25 cellular contexts compared by ENCODE assay signal in the genomic region with DNA sequence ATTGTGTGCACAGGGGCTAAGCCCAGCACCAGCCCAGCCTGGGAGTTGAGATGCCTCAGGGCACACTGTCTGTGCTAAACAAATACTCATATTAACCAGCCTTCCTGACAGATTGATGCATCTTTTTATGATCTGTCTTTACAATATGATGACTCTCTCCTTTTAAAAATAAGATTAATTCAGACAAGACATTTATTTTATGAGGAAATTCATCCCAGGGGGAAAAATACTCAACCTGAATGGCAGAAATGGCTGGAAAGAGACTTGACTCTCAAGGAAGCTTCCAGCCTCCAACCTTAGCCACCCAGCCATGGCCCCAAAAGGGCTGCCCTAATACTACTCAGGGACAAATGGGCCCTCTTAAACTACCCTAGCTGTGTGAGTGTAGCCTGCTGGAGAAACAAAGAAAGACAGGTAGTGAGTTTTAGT. TPM values are rescaled to one million over a fixed set of nuclear protein-coding genes. Genes with fewer than 3 reads are reported as not detected.
DNase-seq lines count a peak whose midpoint lies in the region; ATAC-seq, FAIRE-seq and TF ChIP-seq lines count a peak whose summit lies in the region.
"Had no signal": no experiment of that assay in that cellular context is flagged by ENCODE, and none has a peak within 500 bp of the region (broad histone marks: within the 10 kb centered on the region; RNA-seq: fewer than 3 reads in every experiment).

No MANE protein-coding gene starts in this region.

- TF ChIP-seq POLR2A in K562 (conservative IDR thresholded peaks at IDR 0.05) (no peak), thyroid gland (IDR thresholded peaks at IDR 0.05) (no peak)

- peaks cover 3% of the 10 kb centered on the region for H3K9me1 ChIP-seq in K562 (ENCODE audit: control insufficient read depth, insufficient read depth, low read length)

- TF ChIP-seq RAD21 in K562 (CRISPR knock-in tag; conservative IDR thresholded peaks at IDR 0.05 in 1 of 2, IDR thresholded peaks at IDR 0.05 in 1 of 2) = no peak

- in situ Hi-C loops in K562 (cut with MboI) = no loop called here

- H3K4me2 ChIP-seq in Loucy (ENCODE audit: low read depth, low read length, poor library complexity, severe bottlenecking) = no peak overlapping the region
- no peak overlapping the region for H3K4me2 ChIP-seq in K562 (ENCODE audit: insufficient read depth, low read length)
- no peak overlapping the region for H3K4me2 ChIP-seq in osteoblast (ENCODE audit: insufficient read depth, low read length)

- no TSS peak for BruUV-seq in K562 (replicated peaks; lab: Mats Ljungman, UMichigan)

- no peaks in the 10 kb centered on the region for H3K9me3 ChIP-seq in Loucy (ENCODE audit: insufficient read depth, low read depth, low read length)
- H3K9me3 ChIP-seq in K562 (replicated peaks; ENCODE audit: control insufficient read depth, insufficient read depth, low read depth, low read length) = no peaks in the 10 kb centered on the region
- H3K9me3 ChIP-seq in osteoblast (ENCODE audit: low read depth, low read length) = no peaks in the 10 kb centered on the region
- H3K9me3 ChIP-seq in upper lobe of right lung = no peaks in the 10 kb centered on the region
- no peaks in the 10 kb centered on the region for H3K9me3 ChIP-seq in thyroid gland
- H3K9me3 ChIP-seq: adrenal gland, breast epithelium, MG63, neutrophil, stomach had no signal

- H3K9me2 ChIP-seq in Loucy (replicated peaks; ENCODE audit: low read depth, low read length) = no peaks in the 10 kb centered on the region

- H3K36me3 ChIP-seq in Loucy (ENCODE audit: insufficient read depth, low read length) (no peaks in the 10 kb centered on the region), K562 (ENCODE audit: control insufficient read depth, insufficient read depth, low read length) (no peaks in the 10 kb centered on the region), osteoblast (ENCODE audit: insufficient read depth, low read length) (no peaks in the 10 kb centered on the region), upper lobe of right lung (no peaks in the 10 kb centered on the region), thyroid gland (no peaks in the 10 kb centered on the region)
- H3K36me3 ChIP-seq: adrenal gland, breast epithelium, MG63, neutrophil, stomach had no signal

- TF ChIP-seq CTCF in Loucy (conservative IDR thresholded peaks at IDR 0.05; ENCODE audit: low read length) (peak; percentile 33), K562 (IDR thresholded peaks at IDR 0.05 in 2 of 3, conservative IDR thresholded peaks at IDR 0.05 in 1 of 3; ENCODE audit: insufficient read depth in 2 of 3, low read depth in 1 of 3, low read length in 3 of 3) (peak in 1 of 3 experiments; percentile 4; a peak in 1 of 6 replicates), osteoblast (IDR thresholded peaks at IDR 0.05; ENCODE audit: extremely low read depth, low read depth, low read length) (peak; percentile 15), upper lobe of right lung (IDR thresholded peaks at IDR 0.05) (no peak), thyroid gland (IDR thresholded peaks at IDR 0.05) (no peak)

- no peak for TF ChIP-seq EP300 in K562 (IDR thresholded peaks at IDR 0.05; ENCODE audit: low read length)

- FAIRE-seq in K562 (lab: Jason Lieb, UNC) = no peak
- FAIRE-seq: TTC549 had no signal

- H3K4me1 ChIP-seq in Loucy (ENCODE audit: insufficient read depth, low read length, poor library complexity, severe bottlenecking) = no peaks in the 10 kb centered on the region
- peaks cover 0 to 2% of the 10 kb centered on the region in 2 experiments; a peak in 2 of 5 replicates for H3K4me1 ChIP-seq in K562 (replicated peaks in 1 of 2; ENCODE audit: control insufficient read depth in 2 of 2, insufficient read depth in 2 of 2, low read length in 2 of 2)
- no peaks in the 10 kb centered on the region for H3K4me1 ChIP-seq in osteoblast (ENCODE audit: insufficient read depth, low read length)
- H3K4me1 ChIP-seq in upper lobe of right lung = peaks cover 12% of the 10 kb centered on the region
- H3K4me1 ChIP-seq in thyroid gland = no peaks in the 10 kb centered on the region

- no peaks in the 10 kb centered on the region for H3F3A ChIP-seq in Loucy (ENCODE audit: low read depth)

- H3K9ac ChIP-seq in Loucy (ENCODE audit: low read depth, low read length, poor library complexity, severe bottlenecking) = no peak overlapping the region
- H3K9ac ChIP-seq in K562 (ENCODE audit: insufficient read depth in 1 of 2, low read depth in 2 of 2, low read length in 2 of 2) = no peak overlapping the region

- H3K4me3 ChIP-seq in Loucy (ENCODE audit: low read length, poor library complexity, severe bottlenecking) (no peak overlapping the region), K562 (no peak overlapping the region), osteoblast (ENCODE audit: insufficient read depth, low read length) (no peak overlapping the region), upper lobe of right lung (no peak overlapping the region), thyroid gland (replicated peaks in 1 of 3) (no peak overlapping the region)
- H3K4me3 ChIP-seq: adrenal gland, breast epithelium, MG63, stomach had no signal

- H4K20me1 ChIP-seq in Loucy (ENCODE audit: insufficient read depth, low read length, poor library complexity, severe bottlenecking) (no peaks in the 10 kb centered on the region), K562 (replicated peaks; ENCODE audit: control insufficient read depth, insufficient read depth, low read length) (peaks cover 4% of the 10 kb centered on the region; the same call in 1 of the 2 replicates), osteoblast (ENCODE audit: insufficient read depth, low read length) (no peaks in the 10 kb centered on the region)

- no peaks in the 10 kb centered on the region for H3K79me2 ChIP-seq in Loucy (ENCODE audit: insufficient read depth, low read length)
- H3K79me2 ChIP-seq in K562 (ENCODE audit: control insufficient read depth, insufficient read depth, low read length) = no peaks in the 10 kb centered on the region
- no peaks in the 10 kb centered on the region for H3K79me2 ChIP-seq in osteoblast (ENCODE audit: insufficient read depth, low read length)

- H3K27me3 ChIP-seq in Loucy (ENCODE audit: insufficient read depth, low read length, poor library complexity, severe bottlenecking) (no peaks in the 10 kb centered on the region), K562 (ENCODE audit: control insufficient read depth in 2 of 2, insufficient read depth in 2 of 2, low read length in 2 of 2) (peaks cover 0 to 32% of the 10 kb centered on the region in 2 experiments; a peak in 3 of 5 replicates), osteoblast (ENCODE audit: insufficient read depth, low read length) (peaks cover 13% of the 10 kb centered on the region), upper lobe of right lung (no peaks in the 10 kb centered on the region), thyroid gland (no peaks in the 10 kb centered on the region)
- H3K27me3 ChIP-seq: adrenal gland, breast epithelium, MG63 had no signal

- DNase-seq in NCI-H146 (lab: John Stamatoyannopoulos, UW) (peak; percentile 29), NCI-H146 treated with DMSO at 0.1 percent for 48 hours (lab: John Stamatoyannopoulos, UW; ENCODE audit: unreplicated experiment) (no peak), K562 (ENCODE audit: extremely low read depth in 1 of 4, low spot score in 3 of 4) (no peak), osteoblast (ENCODE audit: insufficient read length, low spot score, missing footprints) (no peak), mesenteric fat pad (ENCODE audit: low spot score) (no peak), upper lobe of right lung (no peak), thyroid gland (no peak)
- DNase-seq: 8988T; activated CD4-positive, alpha-beta T cell treated with anti-CD3 and anti-CD28 coated beads, Interleukin-2, amount 10 ng/mL, durations not matched to agents 7 days and 5 days; adrenal gland; cortex of kidney; immature natural killer cell; left ventricle myocardium superior; MG63; NCI-H1930; NCI-H345; NK-92 treated with Interleukin-12 subunit alpha and Interleukin-12 subunit beta, amount 100 ng/mL, for 24 hours; stomach had no signal

- intact Hi-C loops in K562 (cut with micrococcal nuclease) (no loop called here), upper lobe of right lung (cut with DNase I) (loop anchor here (5.0 kb wide), 1 partner anchor 326 kb away; no protein-coding TSS in a partner anchor), thyroid gland (cut with DNase I) (no loop called here)

- CTCF ChIA-PET in K562 (lab: Yijun Ruan, JAX; ENCODE audit: low intra/inter-chr PET ratio) = interaction anchor here (3.9 kb wide), 1 partner anchor 164 kb away, joined by 20 read pairs; no protein-coding TSS in a partner anchor

- H3K27ac ChIP-seq in K562 (ENCODE audit: extremely low read depth, low read depth, low read length) (no peak overlapping the region), osteoblast (ENCODE audit: low read depth, low read length) (no peak overlapping the region), upper lobe of right lung (no peak overlapping the region), thyroid gland (no peak overlapping the region)
- H3K27ac ChIP-seq: adrenal gland, breast epithelium, neutrophil had no signal

- H2AFZ ChIP-seq in Loucy (ENCODE audit: low read length) (no peak overlapping the region), K562 (ENCODE audit: low read depth, low read length) (no peak overlapping the region), osteoblast (ENCODE audit: low read length) (no peak overlapping the region)

- ATAC-seq in K562 (peak; percentile 56; the same call in 2 of the 3 replicates), upper lobe of right lung (no peak)
- ATAC-seq: left ventricle myocardium superior had no signal

- POLR2A ChIA-PET in K562 (lab: Yijun Ruan, JAX) = interaction anchor here (0.7 kb wide), 2 partner anchors 25 to 192 kb away, joined by 3 to 4 read pairs; no protein-coding TSS in a partner anchor

RNA-seq across cellular contexts. Expression of gene NOX5, which starts 46.9 kb away (rescaled TPM):
- total RNA-seq in K562 (2011; cell fraction: chromatin; rRNA removed; ENCODE audit: low replicate concordance) = 0.14 and 0.16 TPM in 2 replicates
- under 0.01 TPM in 2 replicates for total RNA-seq in K562 (2011; cell fraction: nucleolus; rRNA removed)
- 0.07 and 0.23 TPM in 2 replicates for total RNA-seq in K562 (2011; cell fraction: nucleoplasm; rRNA removed)
- total RNA-seq in K562 (2014; rRNA removed) (not detected in 2 replicates), K562 (2014; rRNA removed; fragmentation: Illumina TruSeq; extraction: Trizol) (not detected in 2 replicates), K562 (2015; rRNA removed; fragmentation: Illumina TruSeq; extraction: Trizol) (not detected in 2 replicates), K562 (2021) (not detected in 2 replicates), osteoblast (0.29 and 0.36 TPM in 2 replicates), mesenteric fat pad (0.19 TPM), upper lobe of right lung (0.14 TPM), thyroid gland (under 1 TPM; 0.22 to 0.88 (median 0.50) TPM)
- polyA plus RNA-seq in K562 (2011; rRNA removed) (0.01 and 0.03 TPM in 2 replicates), K562 (2014; fragmentation: Illumina TruSeq; extraction: Trizol) (not detected in 2 replicates), K562 (2014; fragmentation: Nextera tagmentation; extraction: Ambion mirVana) (not detected), K562 (2014; rRNA removed) (not detected in 2 replicates)
- polyA plus RNA-seq in K562 (2011; cell fraction: cytosol; rRNA removed) = 0.04 TPM in 1 of 2 replicates, not detected in the other
- polyA plus RNA-seq in K562 (2011; cell fraction: nucleus; rRNA removed) = 0.13 and 0.34 TPM in 2 replicates
- polyA plus RNA-seq in K562 (2012) = 0.01 and 0.03 TPM in 2 replicates
- 0.04 TPM in 1 of 2 replicates, not detected in the other for polyA minus RNA-seq in K562 (2011; rRNA and poly(A)+ RNA removed)
- not detected in 2 replicates for polyA minus RNA-seq in K562 (2011; cell fraction: cytosol; rRNA and poly(A)+ RNA removed)
- polyA minus RNA-seq in K562 (2011; cell fraction: nucleus; rRNA and poly(A)+ RNA removed) = under 0.01 TPM in 1 of 2 replicates, not detected in the other
- total RNA-seq: activated CD4-positive, alpha-beta T cell treated with anti-CD3 and anti-CD28 coated beads, Interleukin-2, amount 10 ng/mL, durations not matched to agents 7 days and 5 days; endothelial cell of umbilical vein; left ventricle myocardium superior; pulmonary artery endothelial cell had no signal
- polyA plus RNA-seq: IgD-negative memory B cell had no signal

Comparison
In these comparisons a context has a peak if more than half of its experiments do, and no peak if none do; other contexts are left out.
1. CTCF ChIP-seq: peak in Loucy (single experiment) and osteoblast (single experiment); none in upper lobe of right lung (single experiment) and thyroid gland (0 of 6).